1 cellular context compared by ENCODE assay signal in genomic region chr3:146543461-146544012, GRCh38.
TF ChIP-seq lines count a peak whose summit lies in the region.

No MANE protein-coding gene starts in this region.

TF ChIP-seq in GM23338, 12 proteins besides CTCF, POLR2A, EP300 and RAD21 (continued from another document):
- TF ChIP-seq ZNF462 (CRISPR knock-in tag; IDR thresholded peaks at IDR 0.05) (no peak), ZNF114 (CRISPR knock-in tag; IDR thresholded peaks at IDR 0.05) (no peak), NANOG (IDR thresholded peaks at IDR 0.05; ENCODE audit: borderline replicate concordance) (no peak), JUNB (IDR thresholded peaks at IDR 0.05; ENCODE audit: unreplicated experiment) (no peak)
